In the genomic region with DNA sequence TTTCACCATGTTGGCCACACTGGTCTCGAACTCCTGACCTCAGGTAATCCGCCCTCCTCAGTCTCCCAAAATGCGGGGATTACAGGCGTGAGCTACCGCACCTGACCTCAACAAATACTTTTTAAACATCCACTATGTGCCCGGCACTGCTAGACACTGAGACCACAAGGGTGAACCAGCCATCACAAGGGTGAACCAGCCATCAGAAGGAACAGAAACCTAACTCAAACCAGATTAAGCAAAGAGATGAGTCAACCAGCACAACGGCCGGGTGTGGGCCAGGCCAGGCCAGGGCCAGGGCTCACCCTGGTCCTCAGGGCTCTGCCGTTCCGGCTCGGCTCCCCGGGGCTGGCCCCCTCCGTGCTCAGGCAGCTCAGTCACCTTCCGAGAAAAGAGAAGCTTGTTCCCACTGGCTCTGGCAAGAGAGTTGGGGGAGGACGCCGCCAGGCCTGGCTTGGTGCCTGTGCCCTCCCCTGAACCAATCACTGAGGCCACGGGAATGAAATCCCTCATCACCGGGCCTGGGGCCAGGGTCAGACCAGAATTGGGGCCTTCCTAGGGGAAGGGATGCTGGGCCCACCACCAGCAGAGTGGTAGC, we compare ENCODE assay signal across 9 cellular contexts. TPM values are rescaled to one million over a fixed set of nuclear protein-coding genes. Genes with fewer than 3 reads are reported as not detected.
A peak's percentile ranks its signal among the peaks of the same experiment; 100 is the strongest.
DNase-seq lines count a peak whose midpoint lies in the region; ATAC-seq, FAIRE-seq and TF ChIP-seq lines count a peak whose summit lies in the region.
"Had no signal": no experiment of that assay in that cellular context is flagged by ENCODE, and none has a peak within 500 bp of the region (broad histone marks: within the 10 kb centered on the region; RNA-seq: fewer than 3 reads in every experiment).

No MANE protein-coding gene starts in this region.

- H3K36me3 Mint-ChIP-seq in activated CD8-positive, alpha-beta T cell treated with anti-CD3 and anti-CD28 coated beads for 36 hours (ENCODE audit: low read depth), result no peaks in the 10 kb centered on the region

- no CpG with 5 or more reads among the region's 18 CpGs for WGBS in neuronal stem cell (ENCODE audit: extremely low coverage in 2 of 2, insufficient read length in 2 of 2, insufficient replicate concordance in 1 of 2), 2 donors

- H3K27me3 ChIP-seq in bronchial epithelial cell (ENCODE audit: control insufficient read depth, insufficient read depth, low read length) (peaks cover 2% of the 10 kb centered on the region), neuronal stem cell (ENCODE audit: control insufficient read depth in 3 of 3, insufficient read depth in 3 of 3, low read depth in 1 of 3, low read length in 3 of 3) (peaks cover 0 to 6% (median 2%) of the 10 kb centered on the region in 3 experiments)

- peak overlapping the region; percentile 8 for H2AK5ac ChIP-seq in neuronal stem cell (ENCODE audit: low read depth, low read length)

- no peaks in the 10 kb centered on the region for H3K27me3 Mint-ChIP-seq in activated CD8-positive, alpha-beta T cell treated with anti-CD3 and anti-CD28 coated beads for 36 hours

- TF ChIP-seq CTCF in GM12864 (IDR thresholded peaks at IDR 0.05; ENCODE audit: low read depth, low read length, missing control alignments), result no peak
- TF ChIP-seq CTCF in bronchial epithelial cell (IDR thresholded peaks at IDR 0.05; ENCODE audit: insufficient read depth, low read length, severe bottlenecking), result no peak
- no peak for TF ChIP-seq CTCF in activated CD8-positive, alpha-beta T cell treated with anti-CD3 and anti-CD28 coated beads for 36 hours (IDR thresholded peaks at IDR 0.05)

- no peak overlapping the region for H3K27ac Mint-ChIP-seq in activated CD8-positive, alpha-beta T cell treated with anti-CD3 and anti-CD28 coated beads for 36 hours

- peak overlapping the region; percentile 58 for H3K18ac ChIP-seq in neuronal stem cell (ENCODE audit: low read length)

- H3K36me3 ChIP-seq in bronchial epithelial cell (ENCODE audit: control insufficient read depth, insufficient read depth, low read length) (no peaks in the 10 kb centered on the region), neuronal stem cell (replicated peaks in 1 of 2; ENCODE audit: control insufficient read depth in 2 of 2, insufficient read depth in 2 of 2, low read length in 2 of 2) (no peaks in the 10 kb centered on the region)

- H2BK5ac ChIP-seq in neuronal stem cell (ENCODE audit: low read length), result no peak overlapping the region

- H3K23ac ChIP-seq in neuronal stem cell (ENCODE audit: low read depth, low read length, poor library complexity), result no peak overlapping the region

- H4K91ac ChIP-seq in neuronal stem cell (ENCODE audit: low read depth, low read length, poor library complexity), result no peak overlapping the region

- H4K8ac ChIP-seq in neuronal stem cell (ENCODE audit: low read depth, low read length), result no peak overlapping the region

- no peaks in the 10 kb centered on the region for H3K9me3 Mint-ChIP-seq in activated CD8-positive, alpha-beta T cell treated with anti-CD3 and anti-CD28 coated beads for 36 hours

- H2AFZ ChIP-seq in neuronal stem cell (ENCODE audit: low read length), result no peak overlapping the region

- H3K9ac ChIP-seq in neuronal stem cell (ENCODE audit: low read depth, low read length, poor library complexity), result peak overlapping the region; percentile 7

- no peak overlapping the region for H3K4me3 Mint-ChIP-seq in activated CD8-positive, alpha-beta T cell treated with anti-CD3 and anti-CD28 coated beads for 36 hours

- CTCF ChIA-PET in activated CD8-positive, alpha-beta T cell treated with anti-CD3 and anti-CD28 coated beads for 36 hours (lab: Charles Lee), result interaction anchor here (1.5 kb wide), 1 partner anchor 91 kb away, joined by 3 read pairs; no protein-coding TSS in a partner anchor

- intact Hi-C loops in activated CD8-positive, alpha-beta T cell treated with anti-CD3 and anti-CD28 coated beads for 36 hours (cut with micrococcal nuclease), result no loop called here

- H3K79me1 ChIP-seq in neuronal stem cell (ENCODE audit: low read depth, low read length), result no peaks in the 10 kb centered on the region

- H3K4ac ChIP-seq in neuronal stem cell (ENCODE audit: low read length), result no peak overlapping the region

- H3K27ac ChIP-seq in neuronal stem cell (replicated peaks; ENCODE audit: low read length), result no peak overlapping the region
- H3K27ac ChIP-seq: epithelial cell of prostate had no signal

- H2BK12ac ChIP-seq in neuronal stem cell (ENCODE audit: low read length), result no peak overlapping the region

- FAIRE-seq in bronchial epithelial cell (lab: Jason Lieb, UNC), result no peak

- peaks cover 0 to 3% of the 10 kb centered on the region in 2 donors for H3K9me3 ChIP-seq in neuronal stem cell (replicated peaks in 1 of 2; ENCODE audit: control insufficient read depth in 2 of 2, insufficient read depth in 1 of 2, low read depth in 1 of 2, low read length in 2 of 2)

- POLR2A ChIA-PET in activated CD8-positive, alpha-beta T cell treated with anti-CD3 and anti-CD28 coated beads for 36 hours (lab: Charles Lee), result no interaction called here

- H2BK120ac ChIP-seq in neuronal stem cell (ENCODE audit: low read depth, low read length), result no peak overlapping the region

- peak overlapping the region; percentile 84 for H2BK15ac ChIP-seq in neuronal stem cell (ENCODE audit: low read length)

- H3K4me1 Mint-ChIP-seq in activated CD8-positive, alpha-beta T cell treated with anti-CD3 and anti-CD28 coated beads for 36 hours (ENCODE audit: low read depth), result peaks cover 4% of the 10 kb centered on the region

- DNase-seq in GM12864 (ENCODE audit: low read depth) (peak; percentile 64), bronchial epithelial cell (ENCODE audit: low read depth) (peak; percentile 20), neuronal stem cell (ENCODE audit: low spot score) (no peak), NAMALWA (ENCODE audit: low spot score) (no peak)
- DNase-seq in activated CD8-positive, alpha-beta T cell treated with anti-CD3 and anti-CD28 coated beads for 36 hours, result no peak

- ATAC-seq in HG02798 (IDR thresholded peaks at IDR 0.05; ENCODE audit: poor library complexity, unreplicated experiment), result peak; percentile 86
- no peak for ATAC-seq in HG02840 (IDR thresholded peaks at IDR 0.05; ENCODE audit: low FRiP score, unreplicated experiment)
- no peak for ATAC-seq in HG02973 (IDR thresholded peaks at IDR 0.05; ENCODE audit: unreplicated experiment)
- no peak for ATAC-seq in activated CD8-positive, alpha-beta T cell treated with anti-CD3 and anti-CD28 coated beads for 36 hours

- H3K4me1 ChIP-seq in neuronal stem cell (ENCODE audit: control insufficient read depth in 2 of 2, insufficient read depth in 1 of 2, low read depth in 1 of 2, low read length in 2 of 2), result peaks cover 0 to under 1% of the 10 kb centered on the region in 2 donors

- no peak overlapping the region for H3K14ac ChIP-seq in neuronal stem cell (ENCODE audit: low read length)

- no peak overlapping the region for H3K4me2 ChIP-seq in neuronal stem cell (ENCODE audit: insufficient read depth, low read length, poor library complexity, severe bottlenecking)

- no peak overlapping the region for H3K4me3 ChIP-seq in GM12864 (ENCODE audit: low read depth, low read length)
- H3K4me3 ChIP-seq in bronchial epithelial cell (ENCODE audit: low read depth, low read length), result no peak overlapping the region
- no peak overlapping the region for H3K4me3 ChIP-seq in neuronal stem cell (ENCODE audit: low read length in 2 of 2)

RNA-seq across cellular contexts. Expression of a gene that starts 4.4 kb away (rescaled TPM):
- not detected in 2 replicates for total RNA-seq in bronchial epithelial cell
- polyA plus RNA-seq in neuronal stem cell (2013, experiment 1 of 2), result not detected
- polyA plus RNA-seq in neuronal stem cell (2013, experiment 2 of 2), result not detected
- not detected for total RNA-seq in activated CD8-positive, alpha-beta T cell treated with anti-CD3 and anti-CD28 coated beads for 36 hours

Comparison
In these comparisons a context has a peak if more than half of its experiments do, and no peak if none do; other contexts are left out.
1. DNase-seq: peak in GM12864 (single experiment) and bronchial epithelial cell (single experiment); none in neuronal stem cell (single experiment), NAMALWA (single experiment) and activated CD8-positive, alpha-beta T cell treated with anti-CD3 and anti-CD28 coated beads for 36 hours (single experiment).